In the genomic region with DNA sequence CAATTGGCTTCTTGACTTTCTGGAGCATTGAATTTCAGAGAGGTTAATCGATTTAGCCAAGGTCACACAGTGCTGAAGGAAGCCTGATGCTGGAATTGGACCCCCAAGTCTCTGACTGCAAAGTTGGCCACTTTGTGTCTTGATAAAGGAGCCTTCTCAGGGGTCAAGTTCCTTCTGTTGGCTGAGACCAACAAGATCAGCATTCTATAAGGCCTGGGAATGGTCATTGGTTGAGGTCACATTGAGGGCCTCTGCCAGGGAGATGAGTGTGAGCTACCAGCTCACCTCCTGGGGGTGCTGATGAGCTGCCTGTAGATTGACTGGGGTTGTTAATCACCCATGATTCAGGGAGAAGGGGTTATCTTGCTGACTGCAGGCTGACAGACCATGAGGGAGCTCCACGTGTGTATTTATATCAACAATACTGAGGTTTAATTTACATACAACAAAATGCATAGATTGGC, we compare ENCODE assay signal across 11 cellular contexts. TPM values are rescaled to one million over a fixed set of nuclear protein-coding genes. Genes with fewer than 3 reads are reported as not detected.
DNase-seq lines count a peak whose midpoint lies in the region; ATAC-seq, FAIRE-seq and TF ChIP-seq lines count a peak whose summit lies in the region.
"Had no signal": no experiment of that assay in that cellular context is flagged by ENCODE, and none has a peak within 500 bp of the region (broad histone marks: within the 10 kb centered on the region; RNA-seq: fewer than 3 reads in every experiment).

No MANE protein-coding gene starts in this region.

- peaks cover 9% of the 10 kb centered on the region for H3K9me3 ChIP-seq in A549
- no peaks in the 10 kb centered on the region for H3K9me3 ChIP-seq in GM23248 (ENCODE audit: low read depth)
- H3K9me3 ChIP-seq in colonic mucosa = no peaks in the 10 kb centered on the region

- H3F3A ChIP-seq in GM23248 (ENCODE audit: insufficient read depth) = peaks cover 35% of the 10 kb centered on the region

- no peaks in the 10 kb centered on the region for H3K36me3 ChIP-seq in GM23248 (ENCODE audit: low read depth)
- H3K36me3 ChIP-seq in colonic mucosa = no peaks in the 10 kb centered on the region

- no peak overlapping the region for H3K4me2 ChIP-seq in A549
- peak overlapping the region; percentile 28 for H3K4me2 ChIP-seq in GM23248 (ENCODE audit: unreplicated experiment)

- H3K79me2 ChIP-seq in GM23248 (ENCODE audit: insufficient read depth) = no peaks in the 10 kb centered on the region
- H3K79me2 ChIP-seq: parathyroid adenoma had no signal

- DNase-seq in A549 (ENCODE audit: low read depth in 1 of 2, low spot score in 1 of 2) = peak; percentile 15 to 36
- DNase-seq in GM23248 = peak; percentile 52
- peak; percentile 54 for DNase-seq in SK-MEL-5 (ENCODE audit: low read depth, low spot score)
- peak; percentile 76 to 87 for DNase-seq in erythroblast (lab: John Stamatoyannopoulos, UW)
- no peak for DNase-seq in colonic mucosa
- DNase-seq in cortex of kidney (lab: John Stamatoyannopoulos, UW) = no peak
- DNase-seq: CD8-positive, alpha-beta memory T cell had no signal

- WGBS in A549 (ENCODE audit: missing lambda C conversion rate) = 87% methylated on average over 2 of the region's 2 CpGs
- 48 to 54% methylated on average over 2 of the region's 2 CpGs for WGBS in GM23248 (ENCODE audit: low coverage in 1 of 2, low lambda C conversion rate in 2 of 2, missing lambda C conversion rate in 2 of 2), 2 experiments

- no peak overlapping the region for H3K9ac ChIP-seq in GM23248
- H3K9ac ChIP-seq in colonic mucosa (ENCODE audit: low read depth in 2 of 2, low read length in 2 of 2) = no peak overlapping the region
- H3K9ac ChIP-seq: parathyroid adenoma had no signal

- no peak for FAIRE-seq in A549 (lab: Jason Lieb, UNC)
- FAIRE-seq: frontal cortex had no signal

- H3K27ac ChIP-seq in A549 (no peak overlapping the region), GM23248 (peak overlapping the region; percentile 44; the same call in 1 of the 2 replicates), colonic mucosa (no peak overlapping the region)
- H3K27ac ChIP-seq: parathyroid adenoma had no signal

- peak; percentile 47 to 58; a peak in 3 of 6 replicates for ATAC-seq in A549
- ATAC-seq in GM18873 (IDR thresholded peaks at IDR 0.05; ENCODE audit: low FRiP score, unreplicated experiment) = no peak
- ATAC-seq in HG03457 (IDR thresholded peaks at IDR 0.05; ENCODE audit: unreplicated experiment) = no peak

- H4K20me1 ChIP-seq in GM23248 (ENCODE audit: insufficient read depth) = no peaks in the 10 kb centered on the region

- H3K9me2 ChIP-seq in GM23248 (ENCODE audit: insufficient read depth) = no peaks in the 10 kb centered on the region

- no peaks in the 10 kb centered on the region for H3K27me3 ChIP-seq in GM23248 (replicated peaks; ENCODE audit: insufficient read depth)
- no peaks in the 10 kb centered on the region for H3K27me3 ChIP-seq in colonic mucosa

- peak in 1 of 2 experiments; percentile 24; a peak in 1 of 5 replicates for TF ChIP-seq RAD21 in A549 (conservative IDR thresholded peaks at IDR 0.05 in 1 of 2, IDR thresholded peaks at IDR 0.05 in 1 of 2)

- TF ChIP-seq POLR2A in A549 (IDR thresholded peaks at IDR 0.05; ENCODE audit: low read length) (no peak), erythroblast (IDR thresholded peaks at IDR 0.05; ENCODE audit: low read length) (no peak)

- TF ChIP-seq CTCF in A549 (IDR thresholded peaks at IDR 0.05) = no peak
- TF ChIP-seq CTCF in colonic mucosa (IDR thresholded peaks at IDR 0.05) = no peak

- no peak overlapping the region for H2AFZ ChIP-seq in GM23248
- H2AFZ ChIP-seq: parathyroid adenoma had no signal

- H3K4me1 ChIP-seq in A549 = no peaks in the 10 kb centered on the region
- peaks cover 33% of the 10 kb centered on the region for H3K4me1 ChIP-seq in GM23248 (ENCODE audit: insufficient read depth)
- no peaks in the 10 kb centered on the region for H3K4me1 ChIP-seq in colonic mucosa
- H3K4me1 ChIP-seq: parathyroid adenoma had no signal

- H3K4me3 ChIP-seq in A549 = no peak overlapping the region
- no peak overlapping the region for H3K4me3 ChIP-seq in GM23248
- H3K4me3 ChIP-seq in colonic mucosa = no peak overlapping the region

- CTCF ChIA-PET in A549 (lab: Yijun Ruan, JAX) = interaction anchor here (0.8 to 1.3 kb wide), 2 partner anchors 10 to 14 kb away, joined by 3 read pairs; no protein-coding TSS in a partner anchor

- intact Hi-C loops in colonic mucosa (cut with DNase I) = loop anchor here (10.0 kb wide), 1 partner anchor 89 kb away; no protein-coding TSS in a partner anchor

- POLR2A ChIA-PET in A549 (lab: Yijun Ruan, JAX) = no interaction called here

- in situ Hi-C loops in GM23248 (cut with MboI) (no loop called here), SK-MEL-5 (cut with HindIII; ENCODE audit: low pct_unique_long_range_greater_than_20kb, low sequenced_read_pairs) (no loop called here)

- TF ChIP-seq EP300 in A549 (IDR thresholded peaks at IDR 0.05) = no peak

TF ChIP-seq in A549, 52 proteins besides CTCF, POLR2A, EP300 and RAD21:
- TF ChIP-seq RARB (CRISPR knock-in tag; IDR thresholded peaks at IDR 0.05) (no peak), ZC3H11A (IDR thresholded peaks at IDR 0.05) (no peak), HOXB5 (CRISPR knock-in tag; IDR thresholded peaks at IDR 0.05) (no peak)
TF ChIP-seq in A549: peak in this region for 0.

RNA-seq across cellular contexts. Expression of gene RPS6KA1, which starts 54.5 kb away (rescaled TPM):
- polyA plus RNA-seq in A549 (2011; rRNA removed) (9.8 and 11.8 TPM in 2 replicates), A549 (2017; fragmentation: RNase III; extraction: RNeasy Plus Mini Kit Qiagen cat#74134 plus additional on column Dnase treatment) (12.4 to 14.1 TPM (median 12.7 TPM) in 3 replicates), GM23248 (2016; fragmentation: Nextera tagmentation; extraction: Ambion mirVana) (1.1 and 1.2 TPM in 2 replicates)
- 13.7 and 16.5 TPM in 2 replicates for polyA plus RNA-seq in A549 (2012; cell fraction: cytosol; rRNA removed)
- 17.6 and 18.5 TPM in 2 replicates for polyA plus RNA-seq in A549 (2012; cell fraction: nucleus; rRNA removed)
- polyA minus RNA-seq in A549 (2011; rRNA and poly(A)+ RNA removed) = 24.0 and 26.2 TPM in 2 replicates
- total RNA-seq in GM23248 (2014; rRNA removed; shearing (Covaris generic)) = 0.38 and 1.7 TPM in 2 replicates
- 19.3 and 20.6 TPM in 2 replicates for total RNA-seq in SK-MEL-5 (2014; rRNA removed; shearing (Covaris generic))
- polyA plus RNA-seq in SK-MEL-5 (2015; cell fraction: cytosol; rRNA removed) = 19.4 and 36.7 TPM in 2 replicates
- polyA plus RNA-seq in SK-MEL-5 (2015; cell fraction: nucleus; rRNA removed) = 14.9 and 27.5 TPM in 2 replicates
- 100 to 1,000 TPM; 174 to 198 TPM for total RNA-seq in colonic mucosa

Comparison
In these comparisons a context has a peak if more than half of its experiments do, and no peak if none do; other contexts are left out.
1. ATAC-seq: peak in A549 (2 of 2); none in GM18873 (single experiment) and HG03457 (single experiment).
2. DNase-seq: peak in A549 (2 of 2), GM23248 (single experiment), SK-MEL-5 (single experiment) and erythroblast (2 of 2); none in colonic mucosa (single experiment) and cortex of kidney (single experiment).